ENCODE assay signal across 8 cellular contexts in genomic region chr6:43773050-43773956, GRCh38. TPM values are rescaled to one million over a fixed set of nuclear protein-coding genes. Genes with fewer than 3 reads are reported as not detected.
DNase-seq lines count a peak whose midpoint lies in the region; ATAC-seq and TF ChIP-seq lines count a peak whose summit lies in the region.

No MANE protein-coding gene starts in this region.

- ATAC-seq in activated naive CD4-positive, alpha-beta T cell treated with anti-CD3 and anti-CD28 coated beads, Interleukin-2, amount 50 U/mL, for 72 hours, result peak in 1 of 2 donors; percentile 28
- no peak for ATAC-seq in left cardiac atrium
- no peak for ATAC-seq in GM21390 (IDR thresholded peaks at IDR 0.05; ENCODE audit: unreplicated experiment)

- peak overlapping the region; percentile 95 to 99 (median 98) for H3K27ac ChIP-seq in sigmoid colon

- H3K9me3 Mint-ChIP-seq in activated naive CD4-positive, alpha-beta T cell treated with anti-CD3 and anti-CD28 coated beads, Interleukin-2, amount 50 U/mL, for 72 hours, result no peaks in the 10 kb centered on the region

- 21 to 48% methylated on average over 12 of the region's 12 CpGs for WGBS in sigmoid colon, 2 donors

- peaks cover 7 to 46% of the 10 kb centered on the region in 2 donors for H3K36me3 Mint-ChIP-seq in activated naive CD4-positive, alpha-beta T cell treated with anti-CD3 and anti-CD28 coated beads, Interleukin-2, amount 50 U/mL, for 72 hours

- TF ChIP-seq CTCF in sigmoid colon (IDR thresholded peaks at IDR 0.05), result peak in 3 of 4 experiments; percentile 47 to 55 (median 53)

- TF ChIP-seq POLR2A in sigmoid colon (IDR thresholded peaks at IDR 0.05), result no peak

- no peaks in the 10 kb centered on the region for H3K9me3 ChIP-seq in sigmoid colon

- DNase-seq in EH (ENCODE audit: low read depth), result peak; percentile 61
- DNase-seq in HPDE6-E6E7 (ENCODE audit: extremely low spot score), result peak; percentile 89
- peak; percentile 73 for DNase-seq in RKO (ENCODE audit: low spot score)
- DNase-seq in activated naive CD4-positive, alpha-beta T cell treated with anti-CD3 and anti-CD28 coated beads, Interleukin-2, amount 50 U/mL, for 72 hours (ENCODE audit: low spot score in 2 of 2), result peak in 1 of 2 donors; percentile 75
- DNase-seq in left cardiac atrium, result peak; percentile 65
- DNase-seq in sigmoid colon, result peak; percentile 75
- DNase-seq in cerebellum (ENCODE audit: low spot score), result no peak

- peaks cover 0 to 14% (median 9%) of the 10 kb centered on the region in 4 donors for H3K36me3 ChIP-seq in sigmoid colon

- H3K27me3 ChIP-seq in sigmoid colon, result no peaks in the 10 kb centered on the region

- peaks cover 0 to 58% (median 53%) of the 10 kb centered on the region in 4 donors for H3K4me1 ChIP-seq in sigmoid colon

- no peak for TF ChIP-seq EP300 in sigmoid colon (IDR thresholded peaks at IDR 0.05)

- intact Hi-C loops in left cardiac atrium (cut with DNase I) (loop anchor here (2.0 to 5.0 kb wide), 3 partner anchors 106 to 301 kb away; no protein-coding TSS in a partner anchor), sigmoid colon (cut with DNase I) (loop anchor here (5.0 kb wide), 3 partner anchors 229 to 601 kb away; partner anchors contain the start of genes SLC29A1 and SRF)

- peak overlapping the region; percentile 55 to 88 (median 66) for H3K4me3 ChIP-seq in sigmoid colon

- H3K27ac Mint-ChIP-seq in activated naive CD4-positive, alpha-beta T cell treated with anti-CD3 and anti-CD28 coated beads, Interleukin-2, amount 50 U/mL, for 72 hours, result peak overlapping the region; percentile 84 to 88

RNA-seq across cellular contexts. Expression of gene VEGFA, which starts 3.3 kb away (rescaled TPM):
- total RNA-seq in activated naive CD4-positive, alpha-beta T cell treated with anti-CD3 and anti-CD28 coated beads, Interleukin-2, amount 50 U/mL, for 72 hours, result 10 to 100 TPM; 24.1 to 79.2 TPM
- 100 to 1,000 TPM; 168 to 212 TPM for total RNA-seq in left cardiac atrium
- 10 to 100 TPM; 20.9 to 60.9 (median 28.5) TPM for total RNA-seq in sigmoid colon
- 100 to 1,000 TPM in 1 of 3 donors, 10 to 100 TPM in 2; 11.1 to 111 (median 34.8) TPM for polyA plus RNA-seq in sigmoid colon
- 34.4 TPM for total RNA-seq in cerebellum
